In the genomic region with DNA sequence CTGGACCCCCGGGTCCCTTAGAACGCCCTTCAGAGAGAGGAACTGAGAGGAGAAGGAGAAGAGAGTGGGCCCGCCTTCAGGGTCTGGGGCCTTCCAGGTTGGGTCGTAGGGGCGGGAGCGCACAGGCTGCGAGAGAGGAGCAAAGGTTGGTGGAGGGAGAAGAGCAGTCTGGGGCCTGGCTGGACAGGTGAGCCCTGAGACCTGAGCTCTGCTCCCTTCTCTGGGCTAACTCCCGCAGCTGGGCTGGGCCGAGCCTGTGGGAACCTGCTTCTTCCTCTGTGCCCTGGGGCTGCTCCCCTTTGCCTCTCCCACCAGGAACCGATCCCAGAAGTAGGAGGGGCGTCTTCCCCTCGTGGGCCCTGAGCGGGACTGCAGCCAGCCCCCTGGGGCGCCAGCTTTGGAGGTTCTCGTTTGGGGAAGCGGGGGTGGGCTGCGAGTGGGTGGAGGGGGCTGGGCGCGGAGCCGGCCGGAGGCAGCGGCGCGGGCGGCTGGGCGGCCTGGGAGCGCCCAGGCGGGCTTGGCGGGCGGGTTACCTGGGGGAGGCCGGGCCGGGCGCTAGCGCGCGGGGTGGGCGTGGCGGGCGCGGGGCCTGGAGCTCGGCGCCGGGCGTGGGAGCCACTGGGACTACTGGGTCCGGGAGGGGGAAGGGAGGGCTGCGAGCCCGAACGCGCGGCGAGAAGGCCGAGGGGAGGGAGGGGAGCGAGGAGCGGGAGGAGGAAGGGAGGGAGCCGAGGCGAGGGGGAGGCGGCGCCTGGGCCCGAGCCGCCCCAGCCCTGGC, we compare ENCODE assay signal across 8 cellular contexts. TPM values are rescaled to one million over a fixed set of nuclear protein-coding genes. Genes with fewer than 3 reads are reported as not detected.
DNase-seq lines count a peak whose midpoint lies in the region; ATAC-seq and TF ChIP-seq lines count a peak whose summit lies in the region.

A gene (plus strand): TSS at position 777 of the 778 bp plus-strand sequence. CDS start 4,211 bp downstream, outside the sequence.

- POLR2A ChIA-PET in GM10248 (lab: Yijun Ruan, JAX) = interaction anchor here (0.6 kb wide), 1 partner anchor 57 kb away, joined by 4 read pairs; no protein-coding TSS in a partner anchor

- TF ChIP-seq CTCF in GM10248 (IDR thresholded peaks at IDR 0.05; ENCODE audit: control extremely low read depth, extremely low read depth, low read depth, missing control alignments) (no peak), WI38 (IDR thresholded peaks at IDR 0.05; ENCODE audit: low read depth, low read length) (no peak)

- H3K27ac ChIP-seq in skeletal muscle tissue (ENCODE audit: low read depth, low read length) = peak within 1 kb of the TSS; percentile 93

- peak within 1 kb of the TSS; percentile 79 for H3K4me3 ChIP-seq in WI38 (ENCODE audit: low read depth, low read length)
- H3K4me3 ChIP-seq in skeletal muscle tissue (ENCODE audit: low read length in 3 of 3) = peak within 1 kb of the TSS; percentile 83 to 88 (median 88)

- H3K27me3 ChIP-seq in skeletal muscle tissue (ENCODE audit: control insufficient read depth in 3 of 3, insufficient read depth in 3 of 3, low read length in 3 of 3) = no peaks in the 10 kb centered on the region

- H3K9me3 ChIP-seq in skeletal muscle tissue (ENCODE audit: control insufficient read depth in 3 of 3, low read length in 3 of 3) = no peaks in the 10 kb centered on the region

- CTCF ChIA-PET in GM10248 (lab: Yijun Ruan, JAX) = interaction anchor here (0.9 to 5.8 kb wide), 10 partner anchors 13 to 205 kb away, joined by 3 to 34 read pairs (median 6); a partner anchor contains a TSS

- no peak for ATAC-seq in HG03280 (IDR thresholded peaks at IDR 0.05; ENCODE audit: unreplicated experiment)
- ATAC-seq in GM18505 (IDR thresholded peaks at IDR 0.05; ENCODE audit: unreplicated experiment) = no peak

- peaks cover 3 to 4% (median 4%) of the 10 kb centered on the region in 3 donors for H3K36me3 ChIP-seq in skeletal muscle tissue (ENCODE audit: control insufficient read depth in 3 of 3, insufficient read depth in 3 of 3, low read length in 3 of 3)

- H3K9ac ChIP-seq in skeletal muscle tissue (ENCODE audit: low read depth in 1 of 3, low read length in 3 of 3) = peak within 1 kb of the TSS; percentile 81 to 89 (median 86)

- TF ChIP-seq POLR2A in GM18505 (IDR thresholded peaks at IDR 0.05; ENCODE audit: borderline replicate concordance, extremely low read depth, insufficient read depth, insufficient read length) = no peak

- peak; percentile 84 for DNase-seq in GM10248 (ENCODE audit: extremely low spot score)
- DNase-seq in NAMALWA (ENCODE audit: low spot score) = peak; percentile 22
- peak; percentile 66 for DNase-seq in cerebellar cortex (ENCODE audit: low spot score)
- peak; percentile 85 for DNase-seq in islet precursor cell

- H3K4me1 ChIP-seq in skeletal muscle tissue (ENCODE audit: control insufficient read depth in 3 of 3, insufficient read depth in 3 of 3, low read length in 3 of 3) = peaks cover 45 to 65% (median 59%) of the 10 kb centered on the region in 3 donors

RNA-seq across cellular contexts. Expression of the gene that starts here (rescaled TPM):
- 40.7 TPM for total RNA-seq in skeletal muscle tissue

Comparison
In these comparisons a context has a peak if more than half of its experiments do, and no peak if none do; other contexts are left out.
1. DNase-seq: peak in every context shown above with its lines; median percentile 85 in islet precursor cell; 84 in GM10248; 66 in cerebellar cortex; 22 in NAMALWA.